20 cellular contexts compared by ENCODE assay signal in the genomic region with DNA sequence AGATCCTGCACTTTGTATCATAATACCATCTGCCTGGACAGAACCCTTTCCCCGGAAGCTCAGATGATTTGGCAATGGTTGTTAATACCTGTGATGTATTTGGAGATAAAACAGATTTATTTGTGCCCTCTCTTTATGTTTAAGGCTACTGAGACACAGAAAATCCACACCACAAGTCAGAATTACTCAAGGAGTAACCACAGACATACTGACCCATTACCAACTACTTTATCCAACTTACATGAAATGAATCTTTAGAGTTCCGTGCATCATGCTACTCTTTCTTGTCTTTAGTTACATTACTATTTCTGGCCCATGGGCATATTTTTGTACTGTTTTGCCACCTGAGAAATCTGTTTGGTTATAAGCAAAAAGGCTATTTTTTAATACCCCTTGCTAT.
DNase-seq lines count a peak whose midpoint lies in the region; ATAC-seq and TF ChIP-seq lines count a peak whose summit lies in the region.
"Had no signal": no experiment of that assay in that cellular context is flagged by ENCODE, and none has a peak within 500 bp of the region (broad histone marks: within the 10 kb centered on the region; RNA-seq: fewer than 3 reads in every experiment).

No MANE protein-coding gene starts in this region.

- H3K79me2 ChIP-seq in PC-9 (ENCODE audit: low read depth) = no peaks in the 10 kb centered on the region

- H3K4me3 ChIP-seq in PC-9 = no peak overlapping the region

- TF ChIP-seq CTCF in natural killer cell (IDR thresholded peaks at IDR 0.05) (no peak), PC-9 (conservative IDR thresholded peaks at IDR 0.05) (no peak)

- no peaks in the 10 kb centered on the region for H3K9me3 Mint-ChIP-seq in natural killer cell treated with Interleukin-12 subunit alpha and Interleukin-12 subunit beta and Interleukin-15 and Interleukin-18, amount 100 ng/mL, for 72 hours
- no peaks in the 10 kb centered on the region for H3K9me3 Mint-ChIP-seq in natural killer cell
- no peaks in the 10 kb centered on the region for H3K9me3 Mint-ChIP-seq in stimulated activated naive B cell treated with anti-CD40 and anti-IgM and Interleukin-4, amounts not matched to agents 10 μg/mL and 1 μg/mL and 100 μg/mL, for 72 hours

- H3K36me3 Mint-ChIP-seq in natural killer cell treated with Interleukin-12 subunit alpha and Interleukin-12 subunit beta and Interleukin-15 and Interleukin-18, amount 100 ng/mL, for 72 hours = no peaks in the 10 kb centered on the region
- H3K36me3 Mint-ChIP-seq in natural killer cell = no peaks in the 10 kb centered on the region
- H3K36me3 Mint-ChIP-seq in stimulated activated naive B cell treated with anti-CD40 and anti-IgM and Interleukin-4, amounts not matched to agents 10 μg/mL and 1 μg/mL and 100 μg/mL, for 72 hours = no peaks in the 10 kb centered on the region
- H3K36me3 Mint-ChIP-seq: CD14-positive monocyte had no signal

- peak overlapping the region; percentile 47 for H3K4me3 Mint-ChIP-seq in natural killer cell treated with Interleukin-12 subunit alpha and Interleukin-12 subunit beta and Interleukin-15 and Interleukin-18, amount 100 ng/mL, for 72 hours
- no peak overlapping the region for H3K4me3 Mint-ChIP-seq in natural killer cell
- no peak overlapping the region for H3K4me3 Mint-ChIP-seq in stimulated activated naive B cell treated with anti-CD40 and anti-IgM and Interleukin-4, amounts not matched to agents 10 μg/mL and 1 μg/mL and 100 μg/mL, for 72 hours
- H3K4me3 Mint-ChIP-seq: CD14-positive monocyte had no signal

- no peaks in the 10 kb centered on the region for H3K9me2 ChIP-seq in PC-9 (ENCODE audit: insufficient read depth)

- H3K27ac Mint-ChIP-seq in natural killer cell treated with Interleukin-12 subunit alpha and Interleukin-12 subunit beta and Interleukin-15 and Interleukin-18, amount 100 ng/mL, for 72 hours = peak overlapping the region; percentile 68 to 86
- H3K27ac Mint-ChIP-seq in natural killer cell = no peak overlapping the region
- peak overlapping the region; percentile 14 for H3K27ac Mint-ChIP-seq in stimulated activated naive B cell treated with anti-CD40 and anti-IgM and Interleukin-4, amounts not matched to agents 10 μg/mL and 1 μg/mL and 100 μg/mL, for 72 hours
- H3K27ac Mint-ChIP-seq: CD14-positive monocyte had no signal

- H3K4me1 ChIP-seq in PC-9 (replicated peaks; ENCODE audit: insufficient read depth) = no peaks in the 10 kb centered on the region

- H3K4me1 Mint-ChIP-seq in natural killer cell treated with Interleukin-12 subunit alpha and Interleukin-12 subunit beta and Interleukin-15 and Interleukin-18, amount 100 ng/mL, for 72 hours (ENCODE audit: low read depth in 2 of 2) = peaks cover 19 to 22% of the 10 kb centered on the region in 2 donors
- H3K4me1 Mint-ChIP-seq in natural killer cell = no peaks in the 10 kb centered on the region
- peaks cover 0 to 2% of the 10 kb centered on the region in 2 donors for H3K4me1 Mint-ChIP-seq in stimulated activated naive B cell treated with anti-CD40 and anti-IgM and Interleukin-4, amounts not matched to agents 10 μg/mL and 1 μg/mL and 100 μg/mL, for 72 hours
- H3K4me1 Mint-ChIP-seq: CD14-positive monocyte had no signal

- H4K20me1 ChIP-seq in PC-9 (ENCODE audit: insufficient read depth) = no peaks in the 10 kb centered on the region

- DNase-seq in natural killer cell treated with Interleukin-12 subunit alpha and Interleukin-12 subunit beta and Interleukin-15 and Interleukin-18, amount 100 ng/mL, for 72 hours (ENCODE audit: low spot score) = no peak
- DNase-seq in natural killer cell (no peak), NCI-H82 (lab: John Stamatoyannopoulos, UW) (peak; percentile 75), glomerular visceral epithelial cell (ENCODE audit: extremely low spot score) (peak; percentile 16), PC-9 (no peak)
- no peak for DNase-seq in stimulated activated naive B cell treated with anti-CD40 and anti-IgM and Interleukin-4, amounts not matched to agents 10 μg/mL and 1 μg/mL and 100 μg/mL, for 72 hours
- DNase-seq: 8988T, COR-L47, DMS153, H7, KBM-7, NCI-H2081 treated with DMSO at 0.1 percent for 48 hours, NCI-H2227 treated with DMSO at 0.1 percent for 48 hours, NCI-H526, Right ventricle myocardium superior had no signal

- H3K27ac ChIP-seq in PC-9 = no peak overlapping the region
- H3K27ac ChIP-seq: HL-60 had no signal

- peak; percentile 67 to 75 for ATAC-seq in natural killer cell treated with Interleukin-12 subunit alpha and Interleukin-12 subunit beta and Interleukin-15 and Interleukin-18, amount 100 ng/mL, for 72 hours
- no peak for ATAC-seq in natural killer cell
- no peak for ATAC-seq in stimulated activated naive B cell treated with anti-CD40 and anti-IgM and Interleukin-4, amounts not matched to agents 10 μg/mL and 1 μg/mL and 100 μg/mL, for 72 hours (replicated peaks)
- ATAC-seq in GM18520 (IDR thresholded peaks at IDR 0.05; ENCODE audit: unreplicated experiment) = no peak
- no peak for ATAC-seq in GM21390 (IDR thresholded peaks at IDR 0.05; ENCODE audit: unreplicated experiment)
- ATAC-seq: Panc1 had no signal

- H3K9me3 ChIP-seq in PC-9 (ENCODE audit: insufficient read depth, low read depth) = no peaks in the 10 kb centered on the region

- H3K36me3 ChIP-seq in PC-9 (ENCODE audit: low read depth) = no peaks in the 10 kb centered on the region

- no peak overlapping the region for H2AFZ ChIP-seq in PC-9

- intact Hi-C loops in natural killer cell (cut with micrococcal nuclease) (no loop called here), PC-9 (cut with micrococcal nuclease; ENCODE audit: unreplicated experiment) (no loop called here)

- BruUV-seq in PC-9 (replicated peaks; lab: Mats Ljungman, UMichigan) = no TSS peak

- no peaks in the 10 kb centered on the region for H3F3A ChIP-seq in PC-9 (ENCODE audit: insufficient read depth, low read depth)

- H3K4me2 ChIP-seq in PC-9 = no peak overlapping the region

- POLR2A ChIA-PET in PC-9 (lab: Charles Lee; ENCODE audit: unreplicated experiment) = no interaction called here

- H3K27me3 ChIP-seq in PC-9 (ENCODE audit: insufficient read depth, low read depth) = no peaks in the 10 kb centered on the region

- peaks cover 8 to 15% of the 10 kb centered on the region in 2 donors for H3K27me3 Mint-ChIP-seq in natural killer cell treated with Interleukin-12 subunit alpha and Interleukin-12 subunit beta and Interleukin-15 and Interleukin-18, amount 100 ng/mL, for 72 hours
- H3K27me3 Mint-ChIP-seq in natural killer cell (ENCODE audit: low read depth in 2 of 2) = peaks cover 2 to 3% of the 10 kb centered on the region in 2 donors
- no peaks in the 10 kb centered on the region for H3K27me3 Mint-ChIP-seq in stimulated activated naive B cell treated with anti-CD40 and anti-IgM and Interleukin-4, amounts not matched to agents 10 μg/mL and 1 μg/mL and 100 μg/mL, for 72 hours

- CTCF ChIA-PET in PC-9 (lab: Charles Lee) = no interaction called here

Comparison
In these comparisons a context has a peak if more than half of its experiments do, and no peak if none do; other contexts are left out.
1. ATAC-seq: peak in natural killer cell treated with Interleukin-12 subunit alpha and Interleukin-12 subunit beta and Interleukin-15 and Interleukin-18, amount 100 ng/mL, for 72 hours (2 of 2); none in natural killer cell (0 of 3), stimulated activated naive B cell treated with anti-CD40 and anti-IgM and Interleukin-4, amounts not matched to agents 10 μg/mL and 1 μg/mL and 100 μg/mL, for 72 hours (0 of 2), GM18520 (single experiment) and GM21390 (single experiment).
2. H3K27ac Mint-ChIP-seq: peak in natural killer cell treated with Interleukin-12 subunit alpha and Interleukin-12 subunit beta and Interleukin-15 and Interleukin-18, amount 100 ng/mL, for 72 hours (2 of 2) and stimulated activated naive B cell treated with anti-CD40 and anti-IgM and Interleukin-4, amounts not matched to agents 10 μg/mL and 1 μg/mL and 100 μg/mL, for 72 hours (single experiment); none in natural killer cell (0 of 2).
3. DNase-seq: peak in NCI-H82 (single experiment) and glomerular visceral epithelial cell (single experiment); none in natural killer cell treated with Interleukin-12 subunit alpha and Interleukin-12 subunit beta and Interleukin-15 and Interleukin-18, amount 100 ng/mL, for 72 hours (single experiment), natural killer cell (single experiment), stimulated activated naive B cell treated with anti-CD40 and anti-IgM and Interleukin-4, amounts not matched to agents 10 μg/mL and 1 μg/mL and 100 μg/mL, for 72 hours (single experiment) and PC-9 (0 of 2).